In the genomic region with DNA sequence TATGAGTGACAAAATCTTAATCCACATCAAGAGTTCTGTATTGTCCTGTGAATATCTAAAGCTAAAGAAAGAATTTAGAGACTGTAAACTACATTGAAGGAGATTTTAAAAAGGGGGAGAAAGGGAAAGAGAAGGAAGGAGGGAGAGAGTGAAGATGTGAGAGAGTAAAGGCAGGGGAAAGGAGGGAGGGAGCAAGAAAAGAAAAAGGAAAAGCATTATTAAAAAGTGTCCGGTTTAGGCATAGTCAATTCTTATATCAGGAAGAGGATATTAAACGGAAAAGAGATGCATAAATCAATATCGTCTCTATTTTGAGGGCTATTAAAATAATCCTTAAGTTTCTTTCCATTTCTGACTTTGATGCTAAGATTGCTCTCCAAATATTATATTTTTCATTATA, we compare ENCODE assay signal across 20 cellular contexts.
"Had no signal": no experiment of that assay in that cellular context is flagged by ENCODE, and none has a peak within 500 bp of the region (broad histone marks: within the 10 kb centered on the region; RNA-seq: fewer than 3 reads in every experiment).

No MANE protein-coding gene starts in this region.

- DNase-seq: colonic mucosa; cortex of kidney; effector CD8-positive, alpha-beta T cell; effector memory CD8-positive, alpha-beta T cell; endodermal cell; erythroblast; esophagus squamous epithelium; foreskin fibroblast; heart left ventricle; hippocampal formation; left cardiac atrium; left lung; left ventricle myocardium superior; lower lobe of right lung; mesenchymal stem cell; mucosa of descending colon; naive B cell had no signal

- H3K4me3 ChIP-seq: colonic mucosa, esophagus squamous epithelium, gastroesophageal sphincter, heart left ventricle, left lung, lower lobe of right lung, mucosa of descending colon had no signal

- H3K36me3 ChIP-seq: colonic mucosa, esophagus squamous epithelium, gastroesophageal sphincter, heart left ventricle, left lung, lower lobe of right lung had no signal

- ATAC-seq: effector memory CD8-positive, alpha-beta T cell; esophagus mucosa; gastroesophageal sphincter; heart left ventricle; left cardiac atrium; left lung; left ventricle myocardium superior; lower lobe of right lung; mucosa of descending colon had no signal

- H3K9me3 ChIP-seq: colonic mucosa, esophagus squamous epithelium, gastroesophageal sphincter, heart left ventricle, left lung, lower lobe of right lung, mucosa of descending colon had no signal

- H3K27ac ChIP-seq: colonic mucosa, epithelial cell of prostate, esophagus squamous epithelium, gastroesophageal sphincter, heart left ventricle, left lung, lower lobe of right lung had no signal

- H3K27me3 ChIP-seq: colonic mucosa, esophagus squamous epithelium, gastroesophageal sphincter, heart left ventricle, left lung had no signal

- H3K4me1 ChIP-seq: colonic mucosa, gastroesophageal sphincter, heart left ventricle, left lung, lower lobe of right lung had no signal
